In the genomic region with DNA sequence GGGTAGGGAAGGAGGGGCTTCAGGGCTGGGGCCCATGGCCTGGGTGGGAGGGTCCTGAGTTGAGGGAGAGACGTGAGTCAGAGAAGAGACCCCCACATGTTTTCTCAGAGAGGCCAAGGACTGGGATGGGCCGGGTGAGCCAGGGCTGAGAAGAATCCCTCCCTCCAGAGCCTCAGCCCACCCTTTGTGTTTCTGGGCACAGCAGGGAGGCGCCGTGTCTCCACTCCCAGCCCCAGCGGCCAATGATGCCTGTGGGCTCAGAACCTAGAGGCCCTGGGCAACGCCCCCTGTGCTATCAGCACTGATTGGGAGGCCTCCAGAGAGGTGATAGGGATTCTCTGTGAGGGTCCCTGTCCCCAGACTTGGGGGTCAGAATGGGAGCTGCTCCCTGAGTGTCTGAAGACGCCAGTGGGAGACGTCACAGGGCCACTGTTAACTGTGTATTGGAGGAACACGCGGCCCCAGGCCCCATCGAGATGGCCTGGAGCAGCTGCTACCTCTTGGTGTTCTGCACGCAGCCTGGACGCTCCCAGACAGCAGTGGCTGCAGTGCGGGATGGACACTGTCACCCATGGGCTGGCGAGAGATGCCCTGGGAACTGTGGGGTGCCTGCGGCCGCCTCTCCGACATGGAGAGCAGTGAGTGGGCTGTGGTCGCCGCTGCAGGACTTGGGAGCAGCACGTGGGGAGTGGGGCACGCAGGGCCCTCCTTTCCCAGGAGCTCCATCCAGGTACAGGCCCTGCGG, we compare ENCODE assay signal across 1 cellular context.
TF ChIP-seq lines count a peak whose summit lies in the region.

No MANE protein-coding gene starts in this region.

TF ChIP-seq in GM23338, 12 proteins besides CTCF, POLR2A, EP300 and RAD21:
- TF ChIP-seq STAT1 (IDR thresholded peaks at IDR 0.05; ENCODE audit: unreplicated experiment) (no peak), EZH2phosphoT487 (IDR thresholded peaks at IDR 0.05; ENCODE audit: unreplicated experiment) (no peak), POLR2AphosphoS5 (IDR thresholded peaks at IDR 0.05; ENCODE audit: low read depth) (no peak), JUNB (IDR thresholded peaks at IDR 0.05; ENCODE audit: unreplicated experiment) (no peak), EZH2 (IDR thresholded peaks at IDR 0.05; ENCODE audit: low read depth, unreplicated experiment) (no peak), CREB1 (CRISPR knock-in tag; IDR thresholded peaks at IDR 0.05; ENCODE audit: low read depth) (no peak), ZNF331 (CRISPR knock-in tag; IDR thresholded peaks at IDR 0.05; ENCODE audit: low read depth) (no peak), ZNF114 (CRISPR knock-in tag; IDR thresholded peaks at IDR 0.05) (no peak), NANOG (IDR thresholded peaks at IDR 0.05; ENCODE audit: borderline replicate concordance) (no peak)
- TF ChIP-seq, protein P1, sequence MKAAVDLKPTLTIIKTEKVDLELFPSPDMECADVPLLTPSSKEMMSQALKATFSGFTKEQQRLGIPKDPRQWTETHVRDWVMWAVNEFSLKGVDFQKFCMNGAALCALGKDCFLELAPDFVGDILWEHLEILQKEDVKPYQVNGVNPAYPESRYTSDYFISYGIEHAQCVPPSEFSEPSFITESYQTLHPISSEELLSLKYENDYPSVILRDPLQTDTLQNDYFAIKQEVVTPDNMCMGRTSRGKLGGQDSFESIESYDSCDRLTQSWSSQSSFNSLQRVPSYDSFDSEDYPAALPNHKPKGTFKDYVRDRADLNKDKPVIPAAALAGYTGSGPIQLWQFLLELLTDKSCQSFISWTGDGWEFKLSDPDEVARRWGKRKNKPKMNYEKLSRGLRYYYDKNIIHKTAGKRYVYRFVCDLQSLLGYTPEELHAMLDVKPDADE (IDR thresholded peaks at IDR 0.05) = no peak
- TF ChIP-seq, protein P2, sequence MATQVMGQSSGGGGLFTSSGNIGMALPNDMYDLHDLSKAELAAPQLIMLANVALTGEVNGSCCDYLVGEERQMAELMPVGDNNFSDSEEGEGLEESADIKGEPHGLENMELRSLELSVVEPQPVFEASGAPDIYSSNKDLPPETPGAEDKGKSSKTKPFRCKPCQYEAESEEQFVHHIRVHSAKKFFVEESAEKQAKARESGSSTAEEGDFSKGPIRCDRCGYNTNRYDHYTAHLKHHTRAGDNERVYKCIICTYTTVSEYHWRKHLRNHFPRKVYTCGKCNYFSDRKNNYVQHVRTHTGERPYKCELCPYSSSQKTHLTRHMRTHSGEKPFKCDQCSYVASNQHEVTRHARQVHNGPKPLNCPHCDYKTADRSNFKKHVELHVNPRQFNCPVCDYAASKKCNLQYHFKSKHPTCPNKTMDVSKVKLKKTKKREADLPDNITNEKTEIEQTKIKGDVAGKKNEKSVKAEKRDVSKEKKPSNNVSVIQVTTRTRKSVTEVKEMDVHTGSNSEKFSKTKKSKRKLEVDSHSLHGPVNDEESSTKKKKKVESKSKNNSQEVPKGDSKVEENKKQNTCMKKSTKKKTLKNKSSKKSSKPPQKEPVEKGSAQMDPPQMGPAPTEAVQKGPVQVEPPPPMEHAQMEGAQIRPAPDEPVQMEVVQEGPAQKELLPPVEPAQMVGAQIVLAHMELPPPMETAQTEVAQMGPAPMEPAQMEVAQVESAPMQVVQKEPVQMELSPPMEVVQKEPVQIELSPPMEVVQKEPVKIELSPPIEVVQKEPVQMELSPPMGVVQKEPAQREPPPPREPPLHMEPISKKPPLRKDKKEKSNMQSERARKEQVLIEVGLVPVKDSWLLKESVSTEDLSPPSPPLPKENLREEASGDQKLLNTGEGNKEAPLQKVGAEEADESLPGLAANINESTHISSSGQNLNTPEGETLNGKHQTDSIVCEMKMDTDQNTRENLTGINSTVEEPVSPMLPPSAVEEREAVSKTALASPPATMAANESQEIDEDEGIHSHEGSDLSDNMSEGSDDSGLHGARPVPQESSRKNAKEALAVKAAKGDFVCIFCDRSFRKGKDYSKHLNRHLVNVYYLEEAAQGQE (IDR thresholded peaks at IDR 0.05; ENCODE audit: unreplicated experiment) = no peak
- TF ChIP-seq, protein P3, sequence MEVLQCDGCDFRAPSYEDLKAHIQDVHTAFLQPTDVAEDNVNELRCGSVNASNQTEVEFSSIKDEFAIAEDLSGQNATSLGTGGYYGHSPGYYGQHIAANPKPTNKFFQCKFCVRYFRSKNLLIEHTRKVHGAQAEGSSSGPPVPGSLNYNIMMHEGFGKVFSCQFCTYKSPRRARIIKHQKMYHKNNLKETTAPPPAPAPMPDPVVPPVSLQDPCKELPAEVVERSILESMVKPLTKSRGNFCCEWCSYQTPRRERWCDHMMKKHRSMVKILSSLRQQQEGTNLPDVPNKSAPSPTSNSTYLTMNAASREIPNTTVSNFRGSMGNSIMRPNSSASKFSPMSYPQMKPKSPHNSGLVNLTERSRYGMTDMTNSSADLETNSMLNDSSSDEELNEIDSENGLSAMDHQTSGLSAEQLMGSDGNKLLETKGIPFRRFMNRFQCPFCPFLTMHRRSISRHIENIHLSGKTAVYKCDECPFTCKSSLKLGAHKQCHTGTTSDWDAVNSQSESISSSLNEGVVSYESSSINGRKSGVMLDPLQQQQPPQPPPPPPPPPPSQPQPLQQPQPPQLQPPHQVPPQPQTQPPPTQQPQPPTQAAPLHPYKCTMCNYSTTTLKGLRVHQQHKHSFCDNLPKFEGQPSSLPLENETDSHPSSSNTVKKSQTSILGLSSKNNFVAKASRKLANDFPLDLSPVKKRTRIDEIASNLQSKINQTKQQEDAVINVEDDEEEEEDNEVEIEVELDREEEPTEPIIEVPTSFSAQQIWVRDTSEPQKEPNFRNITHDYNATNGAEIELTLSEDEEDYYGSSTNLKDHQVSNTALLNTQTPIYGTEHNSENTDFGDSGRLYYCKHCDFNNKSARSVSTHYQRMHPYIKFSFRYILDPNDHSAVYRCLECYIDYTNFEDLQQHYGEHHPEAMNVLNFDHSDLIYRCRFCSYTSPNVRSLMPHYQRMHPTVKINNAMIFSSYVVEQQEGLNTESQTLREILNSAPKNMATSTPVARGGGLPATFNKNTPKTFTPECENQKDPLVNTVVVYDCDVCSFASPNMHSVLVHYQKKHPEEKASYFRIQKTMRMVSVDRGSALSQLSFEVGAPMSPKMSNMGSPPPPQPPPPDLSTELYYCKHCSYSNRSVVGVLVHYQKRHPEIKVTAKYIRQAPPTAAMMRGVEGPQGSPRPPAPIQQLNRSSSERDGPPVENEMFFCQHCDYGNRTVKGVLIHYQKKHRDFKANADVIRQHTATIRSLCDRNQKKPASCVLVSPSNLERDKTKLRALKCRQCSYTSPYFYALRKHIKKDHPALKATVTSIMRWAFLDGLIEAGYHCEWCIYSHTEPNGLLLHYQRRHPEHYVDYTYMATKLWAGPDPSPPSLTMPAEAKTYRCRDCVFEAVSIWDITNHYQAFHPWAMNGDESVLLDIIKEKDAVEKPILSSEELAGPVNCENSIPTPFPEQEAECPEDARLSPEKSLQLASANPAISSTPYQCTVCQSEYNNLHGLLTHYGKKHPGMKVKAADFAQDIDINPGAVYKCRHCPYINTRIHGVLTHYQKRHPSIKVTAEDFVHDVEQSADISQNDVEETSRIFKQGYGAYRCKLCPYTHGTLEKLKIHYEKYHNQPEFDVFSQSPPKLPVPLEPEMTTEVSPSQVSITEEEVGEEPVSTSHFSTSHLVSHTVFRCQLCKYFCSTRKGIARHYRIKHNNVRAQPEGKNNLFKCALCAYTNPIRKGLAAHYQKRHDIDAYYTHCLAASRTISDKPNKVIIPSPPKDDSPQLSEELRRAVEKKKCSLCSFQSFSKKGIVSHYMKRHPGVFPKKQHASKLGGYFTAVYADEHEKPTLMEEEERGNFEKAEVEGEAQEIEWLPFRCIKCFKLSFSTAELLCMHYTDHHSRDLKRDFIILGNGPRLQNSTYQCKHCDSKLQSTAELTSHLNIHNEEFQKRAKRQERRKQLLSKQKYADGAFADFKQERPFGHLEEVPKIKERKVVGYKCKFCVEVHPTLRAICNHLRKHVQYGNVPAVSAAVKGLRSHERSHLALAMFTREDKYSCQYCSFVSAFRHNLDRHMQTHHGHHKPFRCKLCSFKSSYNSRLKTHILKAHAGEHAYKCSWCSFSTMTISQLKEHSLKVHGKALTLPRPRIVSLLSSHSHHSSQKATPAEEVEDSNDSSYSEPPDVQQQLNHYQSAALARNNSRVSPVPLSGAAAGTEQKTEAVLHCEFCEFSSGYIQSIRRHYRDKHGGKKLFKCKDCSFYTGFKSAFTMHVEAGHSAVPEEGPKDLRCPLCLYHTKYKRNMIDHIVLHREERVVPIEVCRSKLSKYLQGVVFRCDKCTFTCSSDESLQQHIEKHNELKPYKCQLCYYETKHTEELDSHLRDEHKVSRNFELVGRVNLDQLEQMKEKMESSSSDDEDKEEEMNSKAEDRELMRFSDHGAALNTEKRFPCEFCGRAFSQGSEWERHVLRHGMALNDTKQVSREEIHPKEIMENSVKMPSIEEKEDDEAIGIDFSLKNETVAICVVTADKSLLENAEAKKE (CRISPR knock-in tag; IDR thresholded peaks at IDR 0.05) = no peak
